In the genomic region with DNA sequence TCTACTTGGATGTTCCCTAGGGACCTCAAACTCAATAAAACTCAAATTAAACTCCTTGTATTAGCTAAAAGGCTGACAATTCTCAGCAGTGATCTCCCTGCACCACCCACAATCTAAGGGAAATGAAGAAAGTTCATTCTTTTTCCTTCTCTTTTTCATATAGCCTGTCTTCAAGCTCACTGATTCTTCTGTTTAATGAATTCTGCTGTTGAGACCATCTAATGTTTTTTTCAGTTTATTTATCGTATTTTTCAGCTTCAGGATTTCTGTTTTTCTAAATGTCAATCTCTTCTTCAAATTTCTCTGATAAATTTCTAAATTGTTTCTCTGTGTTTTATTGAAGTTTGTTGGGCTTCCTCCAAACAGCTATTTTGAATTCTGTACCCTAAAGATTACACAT, we compare ENCODE assay signal across 1 cellular context.
TF ChIP-seq lines count a peak whose summit lies in the region.

No MANE protein-coding gene starts in this region.

TF ChIP-seq in K562, 482 proteins besides CTCF, POLR2A, EP300 and RAD21 (continued from another document):
- TF ChIP-seq ETS1 (conservative IDR thresholded peaks at IDR 0.05; ENCODE audit: control insufficient read depth, low read depth, low read length) (no peak), RAD51 (IDR thresholded peaks at IDR 0.05; ENCODE audit: borderline replicate concordance, low read depth) (no peak), HOXB6 (CRISPR knock-in tag; IDR thresholded peaks at IDR 0.05; ENCODE audit: borderline replicate concordance) (no peak), ESRRA (IDR thresholded peaks at IDR 0.05; ENCODE audit: borderline replicate concordance, low read depth) (no peak), GATA2 (CRISPR knock-in tag; IDR thresholded peaks at IDR 0.05) (no peak), PRPF4 (IDR thresholded peaks at IDR 0.05; ENCODE audit: insufficient read depth, low read depth, low read length, poor library complexity, severe bottlenecking) (no peak), ZNF3 (CRISPR knock-in tag; IDR thresholded peaks at IDR 0.05) (no peak), ZFPM2 (CRISPR knock-in tag; IDR thresholded peaks at IDR 0.05) (no peak), ZNF57 (CRISPR knock-in tag; IDR thresholded peaks at IDR 0.05) (no peak), NELFE (IDR thresholded peaks at IDR 0.05; ENCODE audit: insufficient read depth, insufficient read length) (no peak), LEF1 (IDR thresholded peaks at IDR 0.05) (no peak; the same call in 1 of the 2 replicates), POLR2AphosphoS5 (IDR thresholded peaks at IDR 0.05; ENCODE audit: control insufficient read depth, insufficient read depth, low read depth, low read length) (no peak), ZC3H8 (IDR thresholded peaks at IDR 0.05) (no peak), ZNF717 (CRISPR knock-in tag; IDR thresholded peaks at IDR 0.05) (no peak), HDAC2 (IDR thresholded peaks at IDR 0.05) (no peak), MED1 (CRISPR knock-in tag; IDR thresholded peaks at IDR 0.05; ENCODE audit: borderline replicate concordance) (no peak), CC2D1A (IDR thresholded peaks at IDR 0.05) (peak; percentile 34; the same call in 1 of the 2 replicates), ELF2 (CRISPR knock-in tag; IDR thresholded peaks at IDR 0.05) (no peak), MIER1 (IDR thresholded peaks at IDR 0.05; ENCODE audit: low read depth) (0 out of 2 replicates have a peak, but pooled peaks have one; percentile 47), ZNF561 (CRISPR knock-in tag; conservative IDR thresholded peaks at IDR 0.05) (no peak), MTA3 (IDR thresholded peaks at IDR 0.05; ENCODE audit: borderline replicate concordance) (0 out of 2 replicates have a peak, but pooled peaks have one; percentile 45), CHD2 (IDR thresholded peaks at IDR 0.05; ENCODE audit: low read depth, low read length) (no peak), KAT7 (CRISPR knock-in tag; IDR thresholded peaks at IDR 0.05; ENCODE audit: borderline replicate concordance) (no peak), HLTF (IDR thresholded peaks at IDR 0.05) (peak; percentile 90), ZNF263 (CRISPR knock-in tag; IDR thresholded peaks at IDR 0.05; ENCODE audit: borderline replicate concordance) (no peak), ZBTB34 (CRISPR knock-in tag; IDR thresholded peaks at IDR 0.05) (no peak), CBX1 (IDR thresholded peaks at IDR 0.05; ENCODE audit: low read depth) (0 out of 2 replicates have a peak, but pooled peaks have one; percentile 47), HDAC3 (IDR thresholded peaks at IDR 0.05; ENCODE audit: borderline replicate concordance, partially characterized antibody) (no peak), ZBTB17 (CRISPR knock-in tag; IDR thresholded peaks at IDR 0.05) (0 out of 2 replicates have a peak, but pooled peaks have one; percentile 16), PREB (CRISPR knock-in tag; IDR thresholded peaks at IDR 0.05) (no peak), SP1 (CRISPR knock-in tag; IDR thresholded peaks at IDR 0.05) (no peak), NCOA2 (IDR thresholded peaks at IDR 0.05; ENCODE audit: partially characterized antibody in 2 of 2) (no peak), ERF (CRISPR knock-in tag; IDR thresholded peaks at IDR 0.05) (no peak), ATF2 (CRISPR knock-in tag; IDR thresholded peaks at IDR 0.05) (no peak)
- TF ChIP-seq, protein P1, sequence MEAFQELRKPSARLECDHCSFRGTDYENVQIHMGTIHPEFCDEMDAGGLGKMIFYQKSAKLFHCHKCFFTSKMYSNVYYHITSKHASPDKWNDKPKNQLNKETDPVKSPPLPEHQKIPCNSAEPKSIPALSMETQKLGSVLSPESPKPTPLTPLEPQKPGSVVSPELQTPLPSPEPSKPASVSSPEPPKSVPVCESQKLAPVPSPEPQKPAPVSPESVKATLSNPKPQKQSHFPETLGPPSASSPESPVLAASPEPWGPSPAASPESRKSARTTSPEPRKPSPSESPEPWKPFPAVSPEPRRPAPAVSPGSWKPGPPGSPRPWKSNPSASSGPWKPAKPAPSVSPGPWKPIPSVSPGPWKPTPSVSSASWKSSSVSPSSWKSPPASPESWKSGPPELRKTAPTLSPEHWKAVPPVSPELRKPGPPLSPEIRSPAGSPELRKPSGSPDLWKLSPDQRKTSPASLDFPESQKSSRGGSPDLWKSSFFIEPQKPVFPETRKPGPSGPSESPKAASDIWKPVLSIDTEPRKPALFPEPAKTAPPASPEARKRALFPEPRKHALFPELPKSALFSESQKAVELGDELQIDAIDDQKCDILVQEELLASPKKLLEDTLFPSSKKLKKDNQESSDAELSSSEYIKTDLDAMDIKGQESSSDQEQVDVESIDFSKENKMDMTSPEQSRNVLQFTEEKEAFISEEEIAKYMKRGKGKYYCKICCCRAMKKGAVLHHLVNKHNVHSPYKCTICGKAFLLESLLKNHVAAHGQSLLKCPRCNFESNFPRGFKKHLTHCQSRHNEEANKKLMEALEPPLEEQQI (IDR thresholded peaks at IDR 0.05) = peak; percentile 79
- TF ChIP-seq, protein P2, sequence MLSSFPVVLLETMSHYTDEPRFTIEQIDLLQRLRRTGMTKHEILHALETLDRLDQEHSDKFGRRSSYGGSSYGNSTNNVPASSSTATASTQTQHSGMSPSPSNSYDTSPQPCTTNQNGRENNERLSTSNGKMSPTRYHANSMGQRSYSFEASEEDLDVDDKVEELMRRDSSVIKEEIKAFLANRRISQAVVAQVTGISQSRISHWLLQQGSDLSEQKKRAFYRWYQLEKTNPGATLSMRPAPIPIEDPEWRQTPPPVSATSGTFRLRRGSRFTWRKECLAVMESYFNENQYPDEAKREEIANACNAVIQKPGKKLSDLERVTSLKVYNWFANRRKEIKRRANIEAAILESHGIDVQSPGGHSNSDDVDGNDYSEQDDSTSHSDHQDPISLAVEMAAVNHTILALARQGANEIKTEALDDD (IDR thresholded peaks at IDR 0.05) = no peak
- TF ChIP-seq, protein P3, sequence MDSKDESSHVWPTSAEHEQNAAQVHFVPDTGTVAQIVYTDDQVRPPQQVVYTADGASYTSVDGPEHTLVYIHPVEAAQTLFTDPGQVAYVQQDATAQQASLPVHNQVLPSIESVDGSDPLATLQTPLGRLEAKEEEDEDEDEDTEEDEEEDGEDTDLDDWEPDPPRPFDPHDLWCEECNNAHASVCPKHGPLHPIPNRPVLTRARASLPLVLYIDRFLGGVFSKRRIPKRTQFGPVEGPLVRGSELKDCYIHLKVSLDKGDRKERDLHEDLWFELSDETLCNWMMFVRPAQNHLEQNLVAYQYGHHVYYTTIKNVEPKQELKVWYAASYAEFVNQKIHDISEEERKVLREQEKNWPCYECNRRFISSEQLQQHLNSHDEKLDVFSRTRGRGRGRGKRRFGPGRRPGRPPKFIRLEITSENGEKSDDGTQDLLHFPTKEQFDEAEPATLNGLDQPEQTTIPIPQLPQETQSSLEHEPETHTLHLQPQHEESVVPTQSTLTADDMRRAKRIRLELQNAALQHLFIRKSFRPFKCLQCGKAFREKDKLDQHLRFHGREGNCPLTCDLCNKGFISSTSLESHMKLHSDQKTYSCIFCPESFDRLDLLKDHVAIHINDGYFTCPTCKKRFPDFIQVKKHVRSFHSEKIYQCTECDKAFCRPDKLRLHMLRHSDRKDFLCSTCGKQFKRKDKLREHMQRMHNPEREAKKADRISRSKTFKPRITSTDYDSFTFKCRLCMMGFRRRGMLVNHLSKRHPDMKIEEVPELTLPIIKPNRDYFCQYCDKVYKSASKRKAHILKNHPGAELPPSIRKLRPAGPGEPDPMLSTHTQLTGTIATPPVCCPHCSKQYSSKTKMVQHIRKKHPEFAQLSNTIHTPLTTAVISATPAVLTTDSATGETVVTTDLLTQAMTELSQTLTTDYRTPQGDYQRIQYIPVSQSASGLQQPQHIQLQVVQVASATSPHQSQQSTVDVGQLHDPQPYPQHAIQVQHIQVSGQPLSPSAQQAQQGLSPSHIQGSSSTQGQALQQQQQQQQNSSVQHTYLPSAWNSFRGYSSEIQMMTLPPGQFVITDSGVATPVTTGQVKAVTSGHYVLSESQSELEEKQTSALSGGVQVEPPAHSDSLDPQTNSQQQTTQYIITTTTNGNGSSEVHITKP (IDR thresholded peaks at IDR 0.05; ENCODE audit: partially characterized antibody) = no peak
- TF ChIP-seq, protein P4, sequence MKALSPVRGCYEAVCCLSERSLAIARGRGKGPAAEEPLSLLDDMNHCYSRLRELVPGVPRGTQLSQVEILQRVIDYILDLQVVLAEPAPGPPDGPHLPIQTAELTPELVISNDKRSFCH (CRISPR knock-in tag; IDR thresholded peaks at IDR 0.05) = no peak
- TF ChIP-seq, protein P4 (tag; IDR thresholded peaks at IDR 0.05) = no peak
- TF ChIP-seq, protein P5, sequence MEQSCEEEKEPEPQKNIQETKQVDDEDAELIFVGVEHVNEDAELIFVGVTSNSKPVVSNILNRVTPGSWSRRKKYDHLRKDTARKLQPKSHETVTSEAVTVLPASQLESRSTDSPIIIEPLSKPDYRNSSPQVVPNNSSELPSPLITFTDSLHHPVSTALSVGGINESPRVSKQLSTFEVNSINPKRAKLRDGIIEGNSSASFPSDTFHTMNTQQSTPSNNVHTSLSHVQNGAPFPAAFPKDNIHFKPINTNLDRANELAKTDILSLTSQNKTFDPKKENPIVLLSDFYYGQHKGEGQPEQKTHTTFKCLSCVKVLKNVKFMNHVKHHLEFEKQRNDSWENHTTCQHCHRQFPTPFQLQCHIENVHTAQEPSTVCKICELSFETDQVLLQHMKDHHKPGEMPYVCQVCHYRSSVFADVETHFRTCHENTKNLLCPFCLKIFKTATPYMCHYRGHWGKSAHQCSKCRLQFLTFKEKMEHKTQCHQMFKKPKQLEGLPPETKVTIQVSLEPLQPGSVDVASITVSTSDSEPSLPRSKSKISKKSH (CRISPR knock-in tag; IDR thresholded peaks at IDR 0.05) = peak; percentile 92; the same call in 1 of the 2 replicates
